In genomic region chr2:55223958-55224760, GRCh38 we compare ENCODE assay signal across 8 cellular contexts. TPM values are rescaled to one million over a fixed set of nuclear protein-coding genes. Genes with fewer than 3 reads are reported as not detected.
A peak's percentile ranks its signal among the peaks of the same experiment; 100 is the strongest.
DNase-seq lines count a peak whose midpoint lies in the region; ATAC-seq and TF ChIP-seq lines count a peak whose summit lies in the region.

No MANE protein-coding gene starts in this region.

- H3K4me3 ChIP-seq in GM12864 (ENCODE audit: low read depth, low read length) (peak overlapping the region; percentile 65; the same call in 1 of the 2 replicates), heart left ventricle (peak overlapping the region in 10 of 12 donors; percentile 44 to 94 (median 82)), BE2C (ENCODE audit: low read depth, low read length) (no peak overlapping the region)

- peaks cover 0 to 5% (median 0%) of the 10 kb centered on the region in 3 donors for H3K9me3 Mint-ChIP-seq in T-cell

- H3K27me3 ChIP-seq in heart left ventricle (no peaks in the 10 kb centered on the region), BE2C (no peaks in the 10 kb centered on the region)

- H3K36me3 ChIP-seq in heart left ventricle: no peaks in the 10 kb centered on the region
- H3K36me3 ChIP-seq in BE2C: no peaks in the 10 kb centered on the region

- no peak for DNase-seq in GM12864 (ENCODE audit: low read depth)
- peak in 3 of 34 experiments; percentile 5 to 9 (median 6) for DNase-seq in T-cell
- DNase-seq in heart left ventricle: peak in 2 of 5 donors; percentile 17 to 30
- peak; percentile 50 for DNase-seq in retina
- no peak for DNase-seq in NCI-H2227 treated with DMSO at 0.1 percent for 48 hours (lab: John Stamatoyannopoulos, UW)
- no peak for DNase-seq in NOMO-1 (lab: John Stamatoyannopoulos, UW; ENCODE audit: unreplicated experiment in 2 of 2)
- no peak for DNase-seq in EL
- no peak for DNase-seq in BE2C

- no peaks in the 10 kb centered on the region for H3K36me3 Mint-ChIP-seq in T-cell

- peak overlapping the region; percentile 76 to 97 (median 91) for H3K27ac ChIP-seq in heart left ventricle

- TF ChIP-seq POLR2A in heart left ventricle (IDR thresholded peaks at IDR 0.05): no peak

- TF ChIP-seq CTCF in GM12864 (IDR thresholded peaks at IDR 0.05; ENCODE audit: low read depth, low read length, missing control alignments) (no peak), heart left ventricle (IDR thresholded peaks at IDR 0.05) (no peak), BE2C (IDR thresholded peaks at IDR 0.05; ENCODE audit: low read depth, low read length) (no peak)

- POLR2A ChIA-PET in T-cell (lab: Charles Lee): interaction anchor here (0.5 to 3.9 kb wide), 12 partner anchors 8 to 895 kb away, joined by 3 to 14 read pairs (median 4); partner anchors contain the start of genes CLHC1 (in 2 of the 2), RPS27A (in 2 of the 2) and RTN4 (in 1 of the 2)

- H3K4me1 Mint-ChIP-seq in T-cell: peaks cover 41 to 51% (median 50%) of the 10 kb centered on the region in 3 donors

- CTCF ChIA-PET in T-cell (lab: Charles Lee): interaction anchor here (0.7 to 2.1 kb wide), 5 partner anchors 9 to 520 kb away, joined by 3 to 9 read pairs (median 3); partner anchors contain the start of genes CLHC1 (in 1 of the 2) and RPS27A (in 1 of the 2)

- peak overlapping the region; percentile 77 to 85 (median 79) for H3K4me3 Mint-ChIP-seq in T-cell

- H3K9me3 ChIP-seq in heart left ventricle: no peaks in the 10 kb centered on the region
- no peaks in the 10 kb centered on the region for H3K9me3 ChIP-seq in BE2C

- 76 to 87% (median 83%) methylated on average over 19 to 25 of the region's 25 CpGs for whole genome bisulfite sequencing in heart left ventricle, 4 donors

- H3K4me1 ChIP-seq in heart left ventricle (peaks cover 0 to 28% (median 3%) of the 10 kb centered on the region in 12 donors), BE2C (no peaks in the 10 kb centered on the region)

- H3K27me3 Mint-ChIP-seq in T-cell: no peaks in the 10 kb centered on the region

- ATAC-seq in T-cell (replicated peaks in 1 of 4) (no peak), heart left ventricle (peak; percentile 21 to 28 (median 24))

- peak overlapping the region; percentile 83 to 86 for H3K27ac Mint-ChIP-seq in T-cell

- intact Hi-C loops in heart left ventricle (cut with DNase I): no loop called here

RNA-seq across cellular contexts. Expression of gene CLHC1, which starts 7.9 kb away (rescaled TPM):
- 10 to 100 TPM in 2 of 5 donors, 1 to 10 TPM in 3; 5.7 to 14.3 (median 9.2) TPM for total RNA-seq in T-cell
- total RNA-seq in heart left ventricle: 10 to 100 TPM in 1 of 9 donors, 1 to 10 TPM in 8; 2.3 to 10.6 (median 5.6) TPM
- polyA plus RNA-seq in heart left ventricle: 1 to 10 TPM; 2.6 to 4.3 TPM
- 1.1 TPM for polyA plus RNA-seq in BE2C (2012; ENCODE audit: insufficient read depth, insufficient read length, low read depth)

RNA-seq across cellular contexts. Expression of gene RPS27A, which starts 8.3 kb away (rescaled TPM):
- total RNA-seq in T-cell (1,000 to 10,000 TPM; 1,619 to 1,934 (median 1,876) TPM), heart left ventricle (100 to 1,000 TPM; 329 to 749 (median 488) TPM)
- 1,000 to 10,000 TPM in 1 of 2 donors, 100 to 1,000 TPM in 1; 610 to 1,743 TPM for polyA plus RNA-seq in heart left ventricle
- polyA plus RNA-seq in BE2C (2012; ENCODE audit: insufficient read depth, insufficient read length, low read depth): 295 TPM

RNA-seq across cellular contexts. Expression of gene MTIF2, which starts 44.9 kb away (rescaled TPM):
- total RNA-seq in T-cell (10 to 100 TPM; 21.1 to 31.5 (median 29.4) TPM), heart left ventricle (10 to 100 TPM; 38.3 to 54.7 (median 45.5) TPM)
- 10 to 100 TPM; 29.9 to 47.7 TPM for polyA plus RNA-seq in heart left ventricle
- 12.9 TPM for polyA plus RNA-seq in BE2C (2012; ENCODE audit: insufficient read depth, insufficient read length, low read depth)

Comparison
In these comparisons a context has a peak if more than half of its experiments do, and no peak if none do; other contexts are left out.
1. ATAC-seq: peak in heart left ventricle (4 of 4); none in T-cell (0 of 4).